17 cellular contexts compared by ENCODE assay signal in genomic region chr20:10259166-10259565, GRCh38. TPM values are rescaled to one million over a fixed set of nuclear protein-coding genes. Genes with fewer than 3 reads are reported as not detected.
A peak's percentile ranks its signal among the peaks of the same experiment; 100 is the strongest.
DNase-seq lines count a peak whose midpoint lies in the region; ATAC-seq and TF ChIP-seq lines count a peak whose summit lies in the region.
"Had no signal": no experiment of that assay in that cellular context is flagged by ENCODE, and none has a peak within 500 bp of the region (broad histone marks: within the 10 kb centered on the region; RNA-seq: fewer than 3 reads in every experiment).

No MANE protein-coding gene starts in this region.

- no peak overlapping the region for H3K4me3 ChIP-seq in fibroblast of mammary gland (ENCODE audit: control insufficient read depth, low read depth, low read length)
- H3K4me3 ChIP-seq: HAP-1 had no signal

- CTCF ChIA-PET in activated CD4-positive, alpha-beta T cell treated with anti-CD3 and anti-CD28 coated beads, Interleukin-2, amount 10 ng/mL, durations not matched to agents 7 days and 5 days (lab: Charles Lee), result no interaction called here

- POLR2A ChIA-PET in activated CD4-positive, alpha-beta T cell treated with anti-CD3 and anti-CD28 coated beads, Interleukin-2, amount 10 ng/mL, durations not matched to agents 7 days and 5 days (lab: Charles Lee), result no interaction called here

- no peaks in the 10 kb centered on the region for H3K4me1 Mint-ChIP-seq in activated CD4-positive, alpha-beta T cell treated with anti-CD3 and anti-CD28 coated beads, Interleukin-2, amount 10 ng/mL, durations not matched to agents 7 days and 5 days
- H3K4me1 Mint-ChIP-seq: CD4-positive, alpha-beta memory T cell had no signal

- DNase-seq in NCI-H2171 treated with DMSO at 0.1 percent for 48 hours (lab: John Stamatoyannopoulos, UW) (peak; percentile 34), NCI-H2171 (lab: John Stamatoyannopoulos, UW) (no peak), G401 (ENCODE audit: low spot score) (peak; percentile 59), fibroblast of mammary gland (ENCODE audit: low read depth) (peak; percentile 8)
- DNase-seq in activated CD4-positive, alpha-beta T cell treated with anti-CD3 and anti-CD28 coated beads, Interleukin-2, amount 10 ng/mL, durations not matched to agents 7 days and 5 days, result no peak
- DNase-seq: 8988T; C1 segment of cervical spinal cord; Calu3; CD4-positive, alpha-beta memory T cell; COR-L47; DMS79; EL; GF-D8; GOT3; HFFc6 had no signal

- no peak overlapping the region for H3K27ac Mint-ChIP-seq in activated CD4-positive, alpha-beta T cell treated with anti-CD3 and anti-CD28 coated beads, Interleukin-2, amount 10 ng/mL, durations not matched to agents 7 days and 5 days
- H3K27ac Mint-ChIP-seq: CD4-positive, alpha-beta memory T cell; HFFc6 had no signal

- H3K4me3 Mint-ChIP-seq in activated CD4-positive, alpha-beta T cell treated with anti-CD3 and anti-CD28 coated beads, Interleukin-2, amount 10 ng/mL, durations not matched to agents 7 days and 5 days, result no peak overlapping the region
- H3K4me3 Mint-ChIP-seq: CD4-positive, alpha-beta memory T cell; HFFc6 had no signal

- H3K9me3 Mint-ChIP-seq in activated CD4-positive, alpha-beta T cell treated with anti-CD3 and anti-CD28 coated beads, Interleukin-2, amount 10 ng/mL, durations not matched to agents 7 days and 5 days, result no peaks in the 10 kb centered on the region
- H3K9me3 Mint-ChIP-seq: HFFc6 had no signal

- no peak for TF ChIP-seq CTCF in fibroblast of mammary gland (conservative IDR thresholded peaks at IDR 0.05; ENCODE audit: control insufficient read depth, insufficient read depth, low read depth, low read length)

- no peaks in the 10 kb centered on the region for H3K36me3 Mint-ChIP-seq in activated CD4-positive, alpha-beta T cell treated with anti-CD3 and anti-CD28 coated beads, Interleukin-2, amount 10 ng/mL, durations not matched to agents 7 days and 5 days (ENCODE audit: low read depth)
- H3K36me3 Mint-ChIP-seq: CD4-positive, alpha-beta memory T cell had no signal

- in situ Hi-C loops in G401 (cut with HindIII; ENCODE audit: low sequenced_read_pairs), result no loop called here

- no peak for ATAC-seq in GM21529 (IDR thresholded peaks at IDR 0.05; ENCODE audit: unreplicated experiment)

- no peaks in the 10 kb centered on the region for H3K27me3 Mint-ChIP-seq in activated CD4-positive, alpha-beta T cell treated with anti-CD3 and anti-CD28 coated beads, Interleukin-2, amount 10 ng/mL, durations not matched to agents 7 days and 5 days

RNA-seq across cellular contexts. Expression of gene SNAP25, which starts 40.5 kb away (rescaled TPM):
- not detected in 2 replicates for total RNA-seq in G401 (2014; rRNA removed; shearing (Covaris generic))
- total RNA-seq in activated CD4-positive, alpha-beta T cell treated with anti-CD3 and anti-CD28 coated beads, Interleukin-2, amount 10 ng/mL, durations not matched to agents 7 days and 5 days, result not detected
- total RNA-seq: CD4-positive, alpha-beta memory T cell had no signal

Comparison
In these comparisons a context has a peak if more than half of its experiments do, and no peak if none do; other contexts are left out.
1. DNase-seq: peak in NCI-H2171 treated with DMSO at 0.1 percent for 48 hours (single experiment), G401 (single experiment) and fibroblast of mammary gland (single experiment); none in NCI-H2171 (single experiment) and activated CD4-positive, alpha-beta T cell treated with anti-CD3 and anti-CD28 coated beads, Interleukin-2, amount 10 ng/mL, durations not matched to agents 7 days and 5 days (single experiment).